28 cellular contexts compared by ENCODE assay signal in the genomic region with DNA sequence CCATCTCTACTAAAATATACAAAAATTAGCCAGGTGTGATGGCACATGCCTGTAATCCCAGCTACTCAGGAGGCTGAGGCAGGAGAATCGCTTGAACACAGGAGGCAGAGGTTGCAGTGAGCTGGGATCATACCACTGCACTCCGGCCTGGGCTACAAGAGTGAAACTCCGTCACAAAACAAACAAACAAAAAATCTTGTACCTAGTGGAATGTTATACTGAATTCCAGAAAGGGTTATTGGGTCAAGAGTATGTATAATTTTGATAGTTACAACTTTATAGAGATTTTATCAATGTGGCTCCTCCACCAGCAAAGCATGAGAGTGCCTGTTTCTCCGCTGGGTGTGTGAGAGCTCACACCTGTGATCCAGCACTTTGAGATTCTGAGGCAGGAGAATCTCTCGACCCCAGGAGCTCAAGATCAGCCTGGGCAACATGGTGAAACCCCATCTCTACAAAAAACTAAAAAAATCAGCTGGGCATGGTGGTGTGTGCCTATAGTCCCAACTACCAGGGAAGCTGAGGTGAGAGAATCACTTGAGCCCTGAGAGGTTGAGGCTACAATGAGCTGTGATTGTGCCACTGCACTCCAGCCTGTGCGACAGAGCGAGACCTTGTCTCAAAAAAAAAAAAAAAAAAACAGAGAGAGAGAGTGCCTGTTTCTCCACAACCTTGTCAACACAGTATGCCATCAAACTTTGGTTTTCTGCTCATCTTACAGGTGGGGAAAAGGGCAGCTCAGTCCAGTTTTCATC. TPM values are rescaled to one million over a fixed set of nuclear protein-coding genes. Genes with fewer than 3 reads are reported as not detected.
"Had no signal": no experiment of that assay in that cellular context is flagged by ENCODE, and none has a peak within 500 bp of the region (broad histone marks: within the 10 kb centered on the region; RNA-seq: fewer than 3 reads in every experiment).

No MANE protein-coding gene starts in this region.

- DNase-seq: activated CD8-positive, alpha-beta memory T cell treated with anti-CD3 and anti-CD28 coated beads for 24 hours; activated effector memory CD4-positive, alpha-beta T cell treated with anti-CD3 and anti-CD28 coated beads, Interleukin-2, amount 50 U/mL, for 16 hours; activated naive CD4-positive, alpha-beta T cell treated with anti-CD3 and anti-CD28 coated beads for 36 hours; activated naive CD8-positive, alpha-beta T cell treated with anti-CD3 and anti-CD28 coated beads, Interleukin-2, amount 10 ng/mL, durations not matched to agents 7 days and 5 days; amniotic stem cell; endodermal cell; foreskin melanocyte; heart right ventricle; left ventricle myocardium superior; midbrain; naive thymus-derived CD4-positive, alpha-beta T cell; ovary; retina; sigmoid colon; small intestine; stimulated activated CD4-positive, alpha-beta T cell treated with anti-CD3 and anti-CD28 coated beads, Interleukin-4, amount 100 ng/mL, for 24 hours; T-helper 17 cell; T1000; transverse colon; WERI-Rb-1 had no signal

- H3K27me3 ChIP-seq: esophagus muscularis mucosa, ovary, transverse colon had no signal

- ATAC-seq: activated CD4-positive, CD25-positive, alpha-beta regulatory T cell treated with anti-CD3 and anti-CD28 coated beads, Interleukin-2, amount 50 U/mL, for 24 hours; heart right ventricle; left ventricle myocardium superior; naive thymus-derived CD4-positive, alpha-beta T cell; T-helper 17 cell had no signal

- H3K9me3 ChIP-seq: esophagus muscularis mucosa, heart right ventricle, ovary, sigmoid colon, transverse colon had no signal

- H3K36me3 ChIP-seq: esophagus muscularis mucosa, heart right ventricle, ovary, sigmoid colon, transverse colon, WERI-Rb-1 had no signal

- H3K4me1 ChIP-seq: heart right ventricle had no signal

- FAIRE-seq: islet of Langerhans, small intestine had no signal

- H3K4me3 ChIP-seq: esophagus muscularis mucosa, heart right ventricle, ovary, sigmoid colon, transverse colon had no signal

- H3K27ac ChIP-seq: esophagus muscularis mucosa, heart right ventricle, ovary, sigmoid colon, transverse colon, WERI-Rb-1 had no signal

RNA-seq across cellular contexts. Expression of gene FOLR1, which starts 12.7 kb away (rescaled TPM):
- total RNA-seq: activated naive CD4-positive, alpha-beta T cell treated with anti-CD3 and anti-CD28 coated beads for 36 hours; activated naive CD8-positive, alpha-beta T cell treated with anti-CD3 and anti-CD28 coated beads, Interleukin-2, amount 10 ng/mL, durations not matched to agents 7 days and 5 days; glomerular endothelial cell; naive thymus-derived CD4-positive, alpha-beta T cell; T-helper 17 cell; transverse colon had no signal
- polyA plus RNA-seq: naive thymus-derived CD4-positive, alpha-beta T cell; neural cell had no signal

RNA-seq across cellular contexts. Expression of gene FOLR2, which starts 37.4 kb away (rescaled TPM):
- total RNA-seq: activated naive CD4-positive, alpha-beta T cell treated with anti-CD3 and anti-CD28 coated beads for 36 hours; endodermal cell; glomerular endothelial cell; progenitor cell of endocrine pancreas; T-helper 17 cell had no signal
- polyA plus RNA-seq: naive thymus-derived CD4-positive, alpha-beta T cell; neural cell had no signal

RNA-seq across cellular contexts. Expression of gene FOLR3, which starts 43.7 kb away (rescaled TPM):
- total RNA-seq: activated naive CD4-positive, alpha-beta T cell treated with anti-CD3 and anti-CD28 coated beads for 36 hours; activated naive CD8-positive, alpha-beta T cell treated with anti-CD3 and anti-CD28 coated beads, Interleukin-2, amount 10 ng/mL, durations not matched to agents 7 days and 5 days; endodermal cell; glomerular endothelial cell; ovary; sigmoid colon; temporal lobe; transverse colon; urinary bladder had no signal
- polyA plus RNA-seq: naive thymus-derived CD4-positive, alpha-beta T cell; neural cell; ovary had no signal
